ENCODE assay signal across 8 cellular contexts in genomic region chr1:204258213-204259115, GRCh38. TPM values are rescaled to one million over a fixed set of nuclear protein-coding genes. Genes with fewer than 3 reads are reported as not detected.
DNase-seq lines count a peak whose midpoint lies in the region; ATAC-seq and TF ChIP-seq lines count a peak whose summit lies in the region.

No MANE protein-coding gene starts in this region.

- DNase-seq in COR-L47 (lab: John Stamatoyannopoulos, UW) = peak; percentile 47
- peak; percentile 78 for DNase-seq in PC-3
- peak; percentile 25 for DNase-seq in astrocyte of the spinal cord (ENCODE audit: low read depth, low spot score)
- DNase-seq in iPS DF 19.7 (ENCODE audit: low read depth, low spot score) = peak; percentile 45
- DNase-seq in stimulated activated CD4-positive, alpha-beta T cell treated with anti-CD3 and anti-CD28 coated beads, TNF-alpha, amount 100 ng/mL, for 48 hours (ENCODE audit: low read depth in 3 of 3) = peak; percentile 11 to 41 (median 14)

- no peaks in the 10 kb centered on the region for H3K79me2 ChIP-seq in PC-3 (ENCODE audit: low read length)

- H3K36me3 ChIP-seq in HEK293 (ENCODE audit: control insufficient read depth in 2 of 2, insufficient read depth in 1 of 2, low read length in 2 of 2) = peaks cover 0 to 7% of the 10 kb centered on the region in 2 experiments; a peak in 1 of 3 replicates
- peaks cover 27% of the 10 kb centered on the region for H3K36me3 ChIP-seq in PC-3 (ENCODE audit: low read depth, low read length)

- no peaks in the 10 kb centered on the region for H3F3A ChIP-seq in PC-3 (ENCODE audit: low read length, unreplicated experiment)

- H2AFZ ChIP-seq in PC-3 (ENCODE audit: low read length) = no peak overlapping the region

- peak; percentile 97 for ATAC-seq in PC-3
- no peak for ATAC-seq in HG03097 (IDR thresholded peaks at IDR 0.05; ENCODE audit: low FRiP score, unreplicated experiment)
- no peak for ATAC-seq in HG02763 (IDR thresholded peaks at IDR 0.05; ENCODE audit: unreplicated experiment)

- no peaks in the 10 kb centered on the region for H4K20me1 ChIP-seq in PC-3 (ENCODE audit: low read length)

- H3K9ac ChIP-seq in PC-3 (ENCODE audit: low read length) = no peak overlapping the region

- CTCF ChIA-PET in HEK293 (lab: Yijun Ruan, JAX) = interaction anchor here (0.5 to 8.1 kb wide), 42 partner anchors 10 to 717 kb away, joined by 3 to 164 read pairs (median 5); partner anchors contain the start of gene PLEKHA6
- CTCF ChIA-PET in PC-3 (lab: Charles Lee) = interaction anchor here (0.6 to 1.6 kb wide), 4 partner anchors 99 to 140 kb away, joined by 4 to 10 read pairs (median 4); no protein-coding TSS in a partner anchor

- no TSS peak for BruUV-seq in PC-3 (replicated peaks; lab: Mats Ljungman, UMichigan)

- in situ Hi-C loops in astrocyte of the spinal cord (cut with HindIII; ENCODE audit: low sequenced_read_pairs) = no loop called here

- POLR2A ChIA-PET in HEK293 (lab: Yijun Ruan, JAX) (no interaction called here), PC-3 (lab: Charles Lee; ENCODE audit: unreplicated experiment) (interaction anchor here (0.5 to 0.6 kb wide), 2 partner anchors 70 to 140 kb away, joined by 4 read pairs; no protein-coding TSS in a partner anchor)

- H3K4me2 ChIP-seq in PC-3 (ENCODE audit: low read length) = no peak overlapping the region

- no peaks in the 10 kb centered on the region for H3K27me3 ChIP-seq in PC-3 (ENCODE audit: low read length)

- H3K27ac ChIP-seq in HEK293 (ENCODE audit: extremely low read depth, low read depth, low read length) (no peak overlapping the region), PC-3 (ENCODE audit: low read length) (no peak overlapping the region)

- H3K4me1 ChIP-seq in HEK293 (ENCODE audit: control insufficient read depth, insufficient read depth, low read length) = peaks cover 8% of the 10 kb centered on the region; the same call in 1 of the 2 replicates
- no peaks in the 10 kb centered on the region for H3K4me1 ChIP-seq in PC-3 (ENCODE audit: insufficient read depth, low read length)

- TF ChIP-seq CTCF in HEK293 (tag by site-specific recombination; IDR thresholded peaks at IDR 0.05) (peak; percentile 73), PC-3 (conservative IDR thresholded peaks at IDR 0.05; ENCODE audit: low read depth, low read length) (peak; percentile 96), astrocyte of the spinal cord (IDR thresholded peaks at IDR 0.05; ENCODE audit: low read depth, low read length) (peak; percentile 87)

- no peaks in the 10 kb centered on the region for H3K9me2 ChIP-seq in PC-3 (replicated peaks; ENCODE audit: low read length)

- H3K9me3 ChIP-seq in HEK293 (ENCODE audit: control insufficient read depth, insufficient read depth, low read depth, low read length) (no peaks in the 10 kb centered on the region), PC-3 (ENCODE audit: low read length) (no peaks in the 10 kb centered on the region)

- intact Hi-C loops in PC-3 (cut with micrococcal nuclease) = loop anchor here (1.0 to 5.0 kb wide), 3 partner anchors 96 to 244 kb away; no protein-coding TSS in a partner anchor

- no peak overlapping the region for H3K4me3 ChIP-seq in HEK293 (ENCODE audit: low read depth, low read length)
- no peak overlapping the region for H3K4me3 ChIP-seq in PC-3 (ENCODE audit: low read length)
- no peak overlapping the region for H3K4me3 ChIP-seq in astrocyte of the spinal cord (ENCODE audit: low read depth, low read length)

TF ChIP-seq in HEK293, 187 proteins besides CTCF, POLR2A, EP300 and RAD21 (continues in another document):
- TF ChIP-seq SCRT2 (tag by site-specific recombination; IDR thresholded peaks at IDR 0.05) (peak; percentile 78), REST (tag by site-specific recombination; IDR thresholded peaks at IDR 0.05) (no peak), GLIS1 (tag by site-specific recombination; IDR thresholded peaks at IDR 0.05) (peak; percentile 46), ZNF660 (tag by site-specific recombination; IDR thresholded peaks at IDR 0.05) (peak; percentile 50; the same call in 1 of the 2 replicates), ZNF423 (tag by site-specific recombination; IDR thresholded peaks at IDR 0.05) (peak; percentile 75; the same call in 1 of the 2 replicates), SCRT1 (tag by site-specific recombination; IDR thresholded peaks at IDR 0.05; ENCODE audit: borderline replicate concordance) (peak; percentile 53; the same call in 1 of the 2 replicates), GLIS2 (tag by site-specific recombination; IDR thresholded peaks at IDR 0.05) (peak; percentile 31; the same call in 1 of the 2 replicates), IKZF3 (tag by site-specific recombination; IDR thresholded peaks at IDR 0.05) (peak; percentile 78), ZNF133 (tag by site-specific recombination; IDR thresholded peaks at IDR 0.05) (no peak), ZFHX2 (tag by site-specific recombination; conservative IDR thresholded peaks at IDR 0.05) (peak; percentile 25; the same call in 1 of the 2 replicates), ZNF354C (tag by site-specific recombination; IDR thresholded peaks at IDR 0.05; ENCODE audit: borderline replicate concordance, low read depth) (no peak), ZBTB48 (tag by site-specific recombination; IDR thresholded peaks at IDR 0.05) (no peak), ZSCAN30 (tag by site-specific recombination; IDR thresholded peaks at IDR 0.05) (peak; percentile 64; the same call in 1 of the 2 replicates), ZFP37 (tag by site-specific recombination; IDR thresholded peaks at IDR 0.05) (0 out of 2 replicates have a peak, but pooled peaks have one; percentile 47), ZNF561 (tag by site-specific recombination; IDR thresholded peaks at IDR 0.05; ENCODE audit: borderline replicate concordance) (0 out of 2 replicates have a peak, but pooled peaks have one; percentile 54), KLF7 (tag by site-specific recombination; IDR thresholded peaks at IDR 0.05; ENCODE audit: borderline replicate concordance) (no peak)
- TF ChIP-seq, protein P1, sequence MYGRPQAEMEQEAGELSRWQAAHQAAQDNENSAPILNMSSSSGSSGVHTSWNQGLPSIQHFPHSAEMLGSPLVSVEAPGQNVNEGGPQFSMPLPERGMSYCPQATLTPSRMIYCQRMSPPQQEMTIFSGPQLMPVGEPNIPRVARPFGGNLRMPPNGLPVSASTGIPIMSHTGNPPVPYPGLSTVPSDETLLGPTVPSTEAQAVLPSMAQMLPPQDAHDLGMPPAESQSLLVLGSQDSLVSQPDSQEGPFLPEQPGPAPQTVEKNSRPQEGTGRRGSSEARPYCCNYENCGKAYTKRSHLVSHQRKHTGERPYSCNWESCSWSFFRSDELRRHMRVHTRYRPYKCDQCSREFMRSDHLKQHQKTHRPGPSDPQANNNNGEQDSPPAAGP (tag by site-specific recombination; IDR thresholded peaks at IDR 0.05) = peak; percentile 29; the same call in 1 of the 2 replicates
- TF ChIP-seq, protein P2, sequence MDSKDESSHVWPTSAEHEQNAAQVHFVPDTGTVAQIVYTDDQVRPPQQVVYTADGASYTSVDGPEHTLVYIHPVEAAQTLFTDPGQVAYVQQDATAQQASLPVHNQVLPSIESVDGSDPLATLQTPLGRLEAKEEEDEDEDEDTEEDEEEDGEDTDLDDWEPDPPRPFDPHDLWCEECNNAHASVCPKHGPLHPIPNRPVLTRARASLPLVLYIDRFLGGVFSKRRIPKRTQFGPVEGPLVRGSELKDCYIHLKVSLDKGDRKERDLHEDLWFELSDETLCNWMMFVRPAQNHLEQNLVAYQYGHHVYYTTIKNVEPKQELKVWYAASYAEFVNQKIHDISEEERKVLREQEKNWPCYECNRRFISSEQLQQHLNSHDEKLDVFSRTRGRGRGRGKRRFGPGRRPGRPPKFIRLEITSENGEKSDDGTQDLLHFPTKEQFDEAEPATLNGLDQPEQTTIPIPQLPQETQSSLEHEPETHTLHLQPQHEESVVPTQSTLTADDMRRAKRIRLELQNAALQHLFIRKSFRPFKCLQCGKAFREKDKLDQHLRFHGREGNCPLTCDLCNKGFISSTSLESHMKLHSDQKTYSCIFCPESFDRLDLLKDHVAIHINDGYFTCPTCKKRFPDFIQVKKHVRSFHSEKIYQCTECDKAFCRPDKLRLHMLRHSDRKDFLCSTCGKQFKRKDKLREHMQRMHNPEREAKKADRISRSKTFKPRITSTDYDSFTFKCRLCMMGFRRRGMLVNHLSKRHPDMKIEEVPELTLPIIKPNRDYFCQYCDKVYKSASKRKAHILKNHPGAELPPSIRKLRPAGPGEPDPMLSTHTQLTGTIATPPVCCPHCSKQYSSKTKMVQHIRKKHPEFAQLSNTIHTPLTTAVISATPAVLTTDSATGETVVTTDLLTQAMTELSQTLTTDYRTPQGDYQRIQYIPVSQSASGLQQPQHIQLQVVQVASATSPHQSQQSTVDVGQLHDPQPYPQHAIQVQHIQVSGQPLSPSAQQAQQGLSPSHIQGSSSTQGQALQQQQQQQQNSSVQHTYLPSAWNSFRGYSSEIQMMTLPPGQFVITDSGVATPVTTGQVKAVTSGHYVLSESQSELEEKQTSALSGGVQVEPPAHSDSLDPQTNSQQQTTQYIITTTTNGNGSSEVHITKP (tag by site-specific recombination; IDR thresholded peaks at IDR 0.05) = 0 out of 2 replicates have a peak, but pooled peaks have one; percentile 15

RNA-seq across cellular contexts. Expression of gene GOLT1A, which starts 44.7 kb away (rescaled TPM):
- 4.9 and 13.3 TPM in 2 replicates for total RNA-seq in PC-3 (2014; rRNA removed)

Comparison
In these comparisons a context has a peak if more than half of its experiments do, and no peak if none do; other contexts are left out.
1. DNase-seq: peak in every context shown above with its lines; median percentile 78 in PC-3; 47 in COR-L47; 45 in iPS DF 19.7; 25 in astrocyte of the spinal cord; 14 in stimulated activated CD4-positive, alpha-beta T cell treated with anti-CD3 and anti-CD28 coated beads, TNF-alpha, amount 100 ng/mL, for 48 hours.